In the genomic region with DNA sequence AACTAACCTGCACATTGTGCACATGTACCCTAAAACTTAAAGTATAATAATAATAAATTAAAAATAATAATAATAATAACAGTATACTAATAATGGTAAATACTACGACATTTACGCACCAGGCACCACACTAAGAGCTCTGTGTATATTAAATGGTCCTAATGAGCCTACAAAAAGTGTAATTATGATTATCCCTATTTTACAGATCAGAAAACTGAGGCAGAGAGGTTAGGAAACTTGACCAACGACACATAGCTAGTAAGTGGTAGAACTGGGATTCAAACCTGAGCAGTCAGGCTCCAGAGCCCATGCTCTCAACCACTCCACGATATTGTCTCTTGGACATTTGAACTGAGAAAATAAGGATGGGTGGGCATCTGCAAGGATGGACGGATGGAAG, we compare ENCODE assay signal across 9 cellular contexts. TPM values are rescaled to one million over a fixed set of nuclear protein-coding genes. Genes with fewer than 3 reads are reported as not detected.
"Had no signal": no experiment of that assay in that cellular context is flagged by ENCODE, and none has a peak within 500 bp of the region (broad histone marks: within the 10 kb centered on the region; RNA-seq: fewer than 3 reads in every experiment).

No MANE protein-coding gene starts in this region.

- FAIRE-seq: H1, H54 had no signal

- H3K27ac ChIP-seq: HL-60 had no signal

- H3K4me2 ChIP-seq: GM23338 had no signal

- ATAC-seq: GM23338 had no signal

- H3K4me3 ChIP-seq: GM23338 had no signal

- H2AFZ ChIP-seq: GM23338 had no signal

- DNase-seq: H9, HCEC 1CT, IMR-90, KBM-7 had no signal

RNA-seq across cellular contexts. Expression of a gene that starts 38.9 kb away (rescaled TPM):
- total RNA-seq: H1, HT1080 had no signal

RNA-seq across cellular contexts. Expression of a gene that starts 50.4 kb away (rescaled TPM):
- total RNA-seq: H1, H9, HT1080, IMR-90 had no signal
- polyA plus RNA-seq: GM23338, IMR-90 had no signal
